20 cellular contexts compared by ENCODE assay signal in the genomic region with DNA sequence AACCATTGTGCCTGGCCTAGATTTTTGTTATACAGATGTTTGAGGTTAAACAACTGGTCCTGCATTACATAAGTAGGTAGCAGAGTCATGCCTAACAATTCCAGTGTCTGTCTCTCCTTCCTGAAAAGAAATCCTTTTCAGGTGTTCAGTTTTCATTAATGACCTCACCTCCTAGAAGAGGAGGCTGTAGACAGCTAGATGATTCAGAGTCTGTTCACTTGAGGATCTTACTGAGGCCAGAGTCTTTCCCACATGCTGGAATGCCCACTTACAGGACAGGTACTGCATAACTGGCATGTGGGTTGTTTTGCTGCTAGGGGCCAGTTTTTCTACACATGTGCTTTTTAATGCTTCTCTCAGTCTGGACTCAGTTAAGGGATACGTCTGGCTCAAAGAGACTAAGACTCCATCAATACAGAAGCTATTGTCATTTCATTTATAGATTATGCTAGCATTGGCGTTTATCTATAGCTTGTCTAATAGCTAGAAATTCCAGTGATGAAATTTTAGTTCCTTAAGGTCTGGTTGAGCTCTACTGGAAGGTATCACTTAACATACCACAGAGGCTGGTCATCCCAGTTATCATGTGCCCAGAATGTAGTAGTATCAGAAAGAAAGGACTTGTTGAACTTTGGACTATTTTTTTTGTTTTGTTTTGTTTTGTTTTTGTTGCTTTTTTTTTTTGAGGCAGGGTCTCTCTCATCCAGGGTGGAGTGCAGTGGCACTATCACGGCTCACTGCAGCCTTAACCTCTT.
A peak's percentile ranks its signal among the peaks of the same experiment; 100 is the strongest.
DNase-seq lines count a peak whose midpoint lies in the region; ATAC-seq lines count a peak whose summit lies in the region.
"Had no signal": no experiment of that assay in that cellular context is flagged by ENCODE, and none has a peak within 500 bp of the region (broad histone marks: within the 10 kb centered on the region; RNA-seq: fewer than 3 reads in every experiment).

No MANE protein-coding gene starts in this region.

- peaks cover 5% of the 10 kb centered on the region for H3K9me3 ChIP-seq in trophoblast cell (ENCODE audit: insufficient read depth, low read depth, low read length)
- H3K9me3 ChIP-seq: BE2C, pancreas had no signal

- no peak overlapping the region for H2AK5ac ChIP-seq in trophoblast cell (ENCODE audit: low read length)

- H4K91ac ChIP-seq in trophoblast cell (ENCODE audit: low read depth, low read length), result peak overlapping the region; percentile 88

- peak overlapping the region; percentile 93 for H3K18ac ChIP-seq in trophoblast cell (ENCODE audit: low read length)

- peak overlapping the region; percentile 98 for H2BK5ac ChIP-seq in trophoblast cell (ENCODE audit: low read depth, low read length, poor library complexity)

- peak overlapping the region; percentile 40 for H3K9ac ChIP-seq in trophoblast cell (ENCODE audit: low read length)

- peak overlapping the region; percentile 87 for H2BK12ac ChIP-seq in trophoblast cell (ENCODE audit: low read length)

- H3K27me3 ChIP-seq in trophoblast cell (ENCODE audit: insufficient read depth, low read length), result no peaks in the 10 kb centered on the region
- H3K27me3 ChIP-seq: BE2C, pancreas had no signal

- H3K79me1 ChIP-seq in trophoblast cell (ENCODE audit: low read length), result peaks cover 10% of the 10 kb centered on the region

- H3K4me2 ChIP-seq in trophoblast cell (ENCODE audit: low read length), result peak overlapping the region; percentile 30

- H3K27ac ChIP-seq in epithelial cell of prostate (peak overlapping the region; percentile 78), trophoblast cell (ENCODE audit: low read depth, low read length) (peak overlapping the region; percentile 97), substantia nigra (ENCODE audit: low read depth, low read length, poor library complexity, severe bottlenecking) (no peak overlapping the region)
- H3K27ac ChIP-seq: lower lobe of right lung, pancreas had no signal

- H3K23ac ChIP-seq in trophoblast cell (ENCODE audit: low read length), result no peak overlapping the region

- peak overlapping the region; percentile 70 for H3K14ac ChIP-seq in trophoblast cell (ENCODE audit: low read length)

- H2BK120ac ChIP-seq in trophoblast cell (ENCODE audit: insufficient read depth, low read length, poor library complexity), result peak overlapping the region; percentile 96

- no peak overlapping the region for H3K4me3 ChIP-seq in trophoblast cell (ENCODE audit: low read depth, low read length)
- H3K4me3 ChIP-seq: lower lobe of right lung, pancreas had no signal

- peaks cover 4 to 5% of the 10 kb centered on the region in 2 experiments for H3K36me3 ChIP-seq in trophoblast cell (ENCODE audit: control insufficient read depth in 1 of 2, insufficient read depth in 2 of 2, low read length in 2 of 2)
- H3K36me3 ChIP-seq: pancreas had no signal

- DNase-seq in EL, result peak; percentile 47
- DNase-seq in NCI-H226, result peak; percentile 88
- DNase-seq in epithelial cell of prostate (ENCODE audit: low read depth, low spot score), result peak; percentile 95
- DNase-seq in trophoblast cell, result peak; percentile 91 to 97
- no peak for DNase-seq in NCI-H446 (lab: John Stamatoyannopoulos, UW)
- DNase-seq in NCI-H774 (lab: John Stamatoyannopoulos, UW), result no peak
- DNase-seq in substantia nigra (lab: John Stamatoyannopoulos, UW), result no peak
- DNase-seq: BE2C; cerebellar nuclear complex; endodermal cell; GOT3; lower lobe of right lung; MM.1S; naive thymus-derived CD4-positive, alpha-beta T cell; NCI-H1694 treated with DMSO at 0.1 percent for 48 hours; pancreas; SHP77 treated with DMSO at 0.1 percent for 48 hours; stimulated activated CD4-positive, alpha-beta T cell treated with anti-CD3 and anti-CD28 coated beads, Interleukin-4, amount 100 ng/mL, for 4 hours; stimulated activated CD8-positive, alpha-beta memory T cell treated with anti-CD3 and anti-CD28 coated beads, Interleukin-4, amount 100 ng/mL, for 48 hours had no signal

- peak overlapping the region; percentile 77 for H4K8ac ChIP-seq in trophoblast cell (ENCODE audit: low read depth, low read length)

- peaks cover 9 to 10% of the 10 kb centered on the region in 2 experiments for H3K4me1 ChIP-seq in trophoblast cell (ENCODE audit: control insufficient read depth in 1 of 2, insufficient read depth in 2 of 2, low read length in 2 of 2)
- H3K4me1 ChIP-seq: lower lobe of right lung had no signal

- no peak overlapping the region for H4K12ac ChIP-seq in trophoblast cell (ENCODE audit: low read depth, low read length)

- peak overlapping the region; percentile 33 for H3K4ac ChIP-seq in trophoblast cell (ENCODE audit: low read depth, low read length)

- peaks cover 3% of the 10 kb centered on the region for H3K79me2 ChIP-seq in trophoblast cell (ENCODE audit: control insufficient read depth, insufficient read depth, low read length, poor library complexity)

- WGBS in trophoblast cell (ENCODE audit: extremely low coverage, insufficient coverage, insufficient read length), result no CpG with 5 or more reads among the region's 3 CpGs

- H2AFZ ChIP-seq in trophoblast cell (ENCODE audit: insufficient read depth, low read length, poor library complexity), result no peak overlapping the region

- no peak for ATAC-seq in HG03520 (IDR thresholded peaks at IDR 0.05; ENCODE audit: unreplicated experiment)
- ATAC-seq: naive thymus-derived CD4-positive, alpha-beta T cell; pancreas had no signal

Comparison
In these comparisons a context has a peak if more than half of its experiments do, and no peak if none do; other contexts are left out.
1. DNase-seq: peak in EL (single experiment), NCI-H226 (single experiment), epithelial cell of prostate (single experiment) and trophoblast cell (2 of 2); none in NCI-H446 (0 of 2), NCI-H774 (single experiment) and substantia nigra (0 of 49).